ENCODE assay signal across 1 cellular context in the genomic region with DNA sequence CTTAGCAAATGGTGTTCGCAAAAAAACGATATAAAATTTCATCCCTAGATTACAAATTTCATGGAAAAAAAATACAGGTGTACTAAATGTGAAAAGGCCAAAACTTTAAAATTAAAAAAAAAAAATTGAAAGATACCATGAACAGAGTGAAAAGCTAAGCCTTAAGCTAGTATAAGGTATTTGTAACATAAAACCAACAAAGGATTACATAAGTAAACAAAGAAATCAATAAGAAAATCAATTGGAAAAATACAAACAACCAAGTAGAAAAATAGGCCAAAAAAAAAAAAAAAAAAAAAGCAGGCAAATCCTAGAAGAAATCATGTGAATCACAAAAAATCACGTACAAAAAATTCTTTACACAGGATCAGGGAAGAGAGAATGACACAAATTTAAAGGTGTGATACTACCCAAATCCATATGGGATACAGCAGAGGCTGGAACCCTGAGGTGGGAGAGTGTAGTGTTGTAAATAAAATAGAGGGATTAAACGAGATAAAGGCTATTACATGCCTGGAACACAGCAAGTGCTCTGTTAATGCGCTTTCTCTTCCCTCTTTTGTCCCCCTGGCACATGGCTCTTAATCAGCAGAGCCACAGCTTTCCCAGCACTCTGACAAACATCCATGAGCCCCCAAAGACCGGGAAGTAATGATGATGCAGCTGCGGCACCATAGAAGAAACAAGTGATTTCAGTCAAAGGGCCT.
TF ChIP-seq lines count a peak whose summit lies in the region.

No MANE protein-coding gene starts in this region.

TF ChIP-seq in neural cell, 6 proteins besides CTCF, POLR2A, EP300 and RAD21 (continued from another document):
- TF ChIP-seq, protein P1, sequence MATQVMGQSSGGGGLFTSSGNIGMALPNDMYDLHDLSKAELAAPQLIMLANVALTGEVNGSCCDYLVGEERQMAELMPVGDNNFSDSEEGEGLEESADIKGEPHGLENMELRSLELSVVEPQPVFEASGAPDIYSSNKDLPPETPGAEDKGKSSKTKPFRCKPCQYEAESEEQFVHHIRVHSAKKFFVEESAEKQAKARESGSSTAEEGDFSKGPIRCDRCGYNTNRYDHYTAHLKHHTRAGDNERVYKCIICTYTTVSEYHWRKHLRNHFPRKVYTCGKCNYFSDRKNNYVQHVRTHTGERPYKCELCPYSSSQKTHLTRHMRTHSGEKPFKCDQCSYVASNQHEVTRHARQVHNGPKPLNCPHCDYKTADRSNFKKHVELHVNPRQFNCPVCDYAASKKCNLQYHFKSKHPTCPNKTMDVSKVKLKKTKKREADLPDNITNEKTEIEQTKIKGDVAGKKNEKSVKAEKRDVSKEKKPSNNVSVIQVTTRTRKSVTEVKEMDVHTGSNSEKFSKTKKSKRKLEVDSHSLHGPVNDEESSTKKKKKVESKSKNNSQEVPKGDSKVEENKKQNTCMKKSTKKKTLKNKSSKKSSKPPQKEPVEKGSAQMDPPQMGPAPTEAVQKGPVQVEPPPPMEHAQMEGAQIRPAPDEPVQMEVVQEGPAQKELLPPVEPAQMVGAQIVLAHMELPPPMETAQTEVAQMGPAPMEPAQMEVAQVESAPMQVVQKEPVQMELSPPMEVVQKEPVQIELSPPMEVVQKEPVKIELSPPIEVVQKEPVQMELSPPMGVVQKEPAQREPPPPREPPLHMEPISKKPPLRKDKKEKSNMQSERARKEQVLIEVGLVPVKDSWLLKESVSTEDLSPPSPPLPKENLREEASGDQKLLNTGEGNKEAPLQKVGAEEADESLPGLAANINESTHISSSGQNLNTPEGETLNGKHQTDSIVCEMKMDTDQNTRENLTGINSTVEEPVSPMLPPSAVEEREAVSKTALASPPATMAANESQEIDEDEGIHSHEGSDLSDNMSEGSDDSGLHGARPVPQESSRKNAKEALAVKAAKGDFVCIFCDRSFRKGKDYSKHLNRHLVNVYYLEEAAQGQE (IDR thresholded peaks at IDR 0.05; ENCODE audit: borderline replicate concordance): no peak
